ENCODE assay signal across 19 cellular contexts in the genomic region with DNA sequence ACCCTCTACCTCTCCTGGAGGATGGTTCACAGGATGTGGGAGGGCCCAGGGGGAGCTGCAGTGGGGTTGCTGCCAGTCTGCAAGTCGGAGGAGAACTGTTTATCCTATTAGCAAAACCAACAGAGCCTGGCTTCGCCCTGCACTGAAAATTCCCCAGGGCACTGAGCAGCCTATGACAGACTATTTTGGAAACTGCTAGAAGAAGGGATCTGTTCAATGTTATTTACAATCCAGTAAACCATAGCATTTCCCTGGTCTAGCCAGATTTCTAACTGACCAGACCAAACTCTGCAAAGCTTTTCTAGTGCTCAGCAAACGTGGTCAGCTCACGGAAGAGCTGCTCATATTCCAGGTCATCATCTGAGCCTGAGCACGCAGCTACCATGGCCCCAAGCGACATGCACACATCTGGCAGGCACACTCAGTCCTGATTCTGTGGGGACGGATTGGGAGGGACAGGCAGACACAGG.
A peak's percentile ranks its signal among the peaks of the same experiment; 100 is the strongest.
DNase-seq lines count a peak whose midpoint lies in the region; ATAC-seq and TF ChIP-seq lines count a peak whose summit lies in the region.
"Had no signal": no experiment of that assay in that cellular context is flagged by ENCODE, and none has a peak within 500 bp of the region (broad histone marks: within the 10 kb centered on the region; RNA-seq: fewer than 3 reads in every experiment).

No MANE protein-coding gene starts in this region.

- H3K9me3 ChIP-seq in right cardiac atrium (ENCODE audit: control insufficient read depth, low read length), result no peaks in the 10 kb centered on the region
- H3K9me3 ChIP-seq in right atrium auricular region, result no peaks in the 10 kb centered on the region
- H3K9me3 ChIP-seq in hepatocyte (ENCODE audit: low read depth), result no peaks in the 10 kb centered on the region
- no peaks in the 10 kb centered on the region for H3K9me3 ChIP-seq in aorta (ENCODE audit: control insufficient read depth, low read length)
- H3K9me3 ChIP-seq: MG63, uterus had no signal

- H3K4me1 ChIP-seq in right cardiac atrium (ENCODE audit: control insufficient read depth, insufficient read depth, low read length), result peaks cover 3% of the 10 kb centered on the region
- H3K4me1 ChIP-seq in right atrium auricular region, result no peaks in the 10 kb centered on the region
- H3K4me1 ChIP-seq in hepatocyte (ENCODE audit: insufficient read depth), result peaks cover 5% of the 10 kb centered on the region
- H3K4me1 ChIP-seq in aorta (ENCODE audit: control insufficient read depth in 1 of 2, insufficient read depth in 2 of 2, low read length in 2 of 2), result no peaks in the 10 kb centered on the region
- H3K4me1 ChIP-seq: uterus had no signal

- no peaks in the 10 kb centered on the region for H3K79me2 ChIP-seq in hepatocyte

- H3K36me3 Mint-ChIP-seq in WTC11, result no peaks in the 10 kb centered on the region
- H3K36me3 Mint-ChIP-seq: CD8-positive, alpha-beta memory T cell had no signal

- H3K4me3 Mint-ChIP-seq in WTC11, result no peak overlapping the region
- H3K4me3 Mint-ChIP-seq: CD8-positive, alpha-beta memory T cell had no signal

- H3K27ac ChIP-seq in right cardiac atrium (ENCODE audit: low read length) (no peak overlapping the region), right atrium auricular region (no peak overlapping the region), hepatocyte (no peak overlapping the region), aorta (ENCODE audit: low read depth in 1 of 2, low read length in 2 of 2) (peak overlapping the region in 1 of 2 donors; percentile 89)
- H3K27ac ChIP-seq: uterus had no signal

- POLR2A ChIA-PET in WTC11 (lab: Charles Lee), result no interaction called here

- H2AFZ ChIP-seq in hepatocyte, result no peak overlapping the region

- intact Hi-C loops in right cardiac atrium (cut with DNase I) (no loop called here), aorta (cut with DNase I) (no loop called here)

- CTCF ChIA-PET in WTC11 (lab: Charles Lee), result interaction anchor here (1.6 kb wide), 1 partner anchor 62 kb away, joined by 6 read pairs; no protein-coding TSS in a partner anchor

- ATAC-seq in right cardiac atrium (peak in 1 of 2 donors; percentile 44), WTC11 (peak; percentile 77), aorta (ENCODE audit: low FRiP score) (peak; percentile 36), HG03139 (IDR thresholded peaks at IDR 0.05; ENCODE audit: unreplicated experiment) (no peak)
- ATAC-seq: left colon, Panc1 had no signal

- WGBS in right cardiac atrium, result 43% methylated on average over 7 of the region's 7 CpGs
- 50% methylated on average over 7 of the region's 7 CpGs for WGBS in hepatocyte (ENCODE audit: low lambda C conversion rate, missing lambda C conversion rate)
- 3 to 5% methylated on average over 7 of the region's 7 CpGs for WGBS in aorta, 2 donors

- peaks cover 6% of the 10 kb centered on the region for H3K4me1 Mint-ChIP-seq in WTC11
- H3K4me1 Mint-ChIP-seq: CD8-positive, alpha-beta memory T cell had no signal

- H3K9me3 Mint-ChIP-seq in WTC11, result no peaks in the 10 kb centered on the region; the same call in 1 of the 2 replicates

- H3K36me3 ChIP-seq in right atrium auricular region (no peaks in the 10 kb centered on the region), hepatocyte (replicated peaks; ENCODE audit: insufficient read depth, low read depth) (no peaks in the 10 kb centered on the region), aorta (ENCODE audit: control insufficient read depth in 1 of 2, insufficient read depth in 2 of 2, low read length in 1 of 2) (no peaks in the 10 kb centered on the region)
- H3K36me3 ChIP-seq: MG63, uterus had no signal

- H3K27ac Mint-ChIP-seq in WTC11, result 0 out of 2 replicates have a peak overlapping the region, but pooled peaks have one; percentile 38
- H3K27ac Mint-ChIP-seq: CD8-positive, alpha-beta memory T cell had no signal

- no peaks in the 10 kb centered on the region for H4K20me1 ChIP-seq in hepatocyte (ENCODE audit: insufficient read depth, poor library complexity, severe bottlenecking)

- no peaks in the 10 kb centered on the region for H3K9me2 ChIP-seq in hepatocyte (replicated peaks; ENCODE audit: insufficient read depth)

- peak in 2 of 3 donors; percentile 56 to 62 for DNase-seq in right cardiac atrium
- DNase-seq in right atrium auricular region (ENCODE audit: low spot score), result no peak
- DNase-seq in WTC11 (ENCODE audit: low spot score), result peak; percentile 11
- DNase-seq in hepatocyte (ENCODE audit: low spot score), result no peak
- DNase-seq in aorta, result peak in 1 of 2 donors; percentile 47
- DNase-seq in HUDEP-2 (lab: John Stamatoyannopoulos, UW; ENCODE audit: unreplicated experiment in 76 of 76), result no peak
- no peak for DNase-seq in stimulated activated CD4-positive, alpha-beta T cell treated with anti-CD3 and anti-CD28 coated beads, Interleukin-4, amount 100 ng/mL, for 24 hours
- DNase-seq: anterior cingulate cortex; CD8-positive, alpha-beta memory T cell; DND-41; GOT3; IMR-90; left colon; MG63; NCI-H526; nucleus accumbens; uterus had no signal

- H3K27me3 Mint-ChIP-seq in WTC11 (ENCODE audit: low read depth), result no peaks in the 10 kb centered on the region

- H3K4me3 ChIP-seq in right cardiac atrium (ENCODE audit: low read length) (no peak overlapping the region), right atrium auricular region (no peak overlapping the region), hepatocyte (no peak overlapping the region), aorta (ENCODE audit: low read length in 2 of 2) (no peak overlapping the region)
- H3K4me3 ChIP-seq: MG63, uterus had no signal

- H3K27me3 ChIP-seq in right cardiac atrium (ENCODE audit: control insufficient read depth, insufficient read depth) (no peaks in the 10 kb centered on the region), right atrium auricular region (no peaks in the 10 kb centered on the region), hepatocyte (no peaks in the 10 kb centered on the region), aorta (ENCODE audit: control insufficient read depth in 1 of 2, insufficient read depth in 2 of 2, low read length in 1 of 2) (no peaks in the 10 kb centered on the region)
- H3K27me3 ChIP-seq: MG63, uterus had no signal

- H3K4me2 ChIP-seq in hepatocyte, result peak overlapping the region; percentile 13

- TF ChIP-seq CTCF in right atrium auricular region (IDR thresholded peaks at IDR 0.05) (no peak), WTC11 (IDR thresholded peaks at IDR 0.05) (no peak), hepatocyte (IDR thresholded peaks at IDR 0.05; ENCODE audit: poor library complexity) (no peak)

TF ChIP-seq in WTC11, 78 proteins besides CTCF, POLR2A, EP300 and RAD21 (continues in another document):
- TF ChIP-seq OVOL2 (CRISPR knock-in tag; IDR thresholded peaks at IDR 0.05; ENCODE audit: borderline replicate concordance) (no peak), CREB1 (CRISPR knock-in tag; IDR thresholded peaks at IDR 0.05) (no peak), ATF1 (CRISPR knock-in tag; IDR thresholded peaks at IDR 0.05) (no peak), GRHL2 (CRISPR knock-in tag; IDR thresholded peaks at IDR 0.05; ENCODE audit: insufficient replicate concordance, severe bottlenecking) (no peak), GABPB1 (CRISPR knock-in tag; IDR thresholded peaks at IDR 0.05) (no peak), ZBTB21 (CRISPR knock-in tag; IDR thresholded peaks at IDR 0.05; ENCODE audit: borderline replicate concordance) (no peak), TEAD4 (CRISPR knock-in tag; IDR thresholded peaks at IDR 0.05) (no peak)
- TF ChIP-seq, protein P1, sequence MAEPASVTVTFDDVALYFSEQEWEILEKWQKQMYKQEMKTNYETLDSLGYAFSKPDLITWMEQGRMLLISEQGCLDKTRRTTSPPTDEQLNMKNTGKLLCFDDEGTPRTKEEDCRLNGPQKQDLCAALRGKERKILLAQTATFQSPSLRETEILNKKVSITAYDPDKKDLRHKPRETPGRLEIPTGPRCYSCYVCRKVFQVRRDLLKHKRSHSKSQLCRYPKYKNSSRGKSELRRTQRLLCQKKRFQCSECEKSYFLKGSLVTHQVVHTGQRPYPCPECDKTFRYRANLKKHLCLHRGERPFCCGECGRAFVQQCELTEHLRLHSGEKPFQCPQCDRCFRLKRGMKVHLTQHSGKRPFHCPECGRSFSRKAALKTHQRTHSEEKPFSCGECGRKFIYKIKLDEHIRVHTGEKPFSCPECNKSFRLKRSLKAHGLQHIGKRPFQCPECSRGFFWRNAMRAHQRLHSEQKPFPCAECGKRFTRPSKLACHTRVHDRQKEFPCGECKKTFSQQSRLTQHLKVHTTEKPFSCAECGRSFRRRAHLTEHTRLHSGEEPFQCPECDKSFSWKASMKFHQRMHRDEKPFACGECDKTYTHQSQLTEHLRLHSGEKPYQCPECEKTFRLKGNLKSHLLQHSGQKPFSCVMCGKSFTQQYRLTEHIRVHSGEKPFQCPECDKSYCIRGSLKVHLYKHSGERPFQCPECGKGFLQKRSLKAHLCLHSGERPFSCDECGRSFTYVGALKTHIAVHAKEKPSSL (CRISPR knock-in tag; conservative IDR thresholded peaks at IDR 0.05), result no peak
- TF ChIP-seq, protein P2, sequence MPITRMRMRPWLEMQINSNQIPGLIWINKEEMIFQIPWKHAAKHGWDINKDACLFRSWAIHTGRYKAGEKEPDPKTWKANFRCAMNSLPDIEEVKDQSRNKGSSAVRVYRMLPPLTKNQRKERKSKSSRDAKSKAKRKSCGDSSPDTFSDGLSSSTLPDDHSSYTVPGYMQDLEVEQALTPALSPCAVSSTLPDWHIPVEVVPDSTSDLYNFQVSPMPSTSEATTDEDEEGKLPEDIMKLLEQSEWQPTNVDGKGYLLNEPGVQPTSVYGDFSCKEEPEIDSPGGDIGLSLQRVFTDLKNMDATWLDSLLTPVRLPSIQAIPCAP (CRISPR knock-in tag; IDR thresholded peaks at IDR 0.05), result no peak
- TF ChIP-seq, protein P3, sequence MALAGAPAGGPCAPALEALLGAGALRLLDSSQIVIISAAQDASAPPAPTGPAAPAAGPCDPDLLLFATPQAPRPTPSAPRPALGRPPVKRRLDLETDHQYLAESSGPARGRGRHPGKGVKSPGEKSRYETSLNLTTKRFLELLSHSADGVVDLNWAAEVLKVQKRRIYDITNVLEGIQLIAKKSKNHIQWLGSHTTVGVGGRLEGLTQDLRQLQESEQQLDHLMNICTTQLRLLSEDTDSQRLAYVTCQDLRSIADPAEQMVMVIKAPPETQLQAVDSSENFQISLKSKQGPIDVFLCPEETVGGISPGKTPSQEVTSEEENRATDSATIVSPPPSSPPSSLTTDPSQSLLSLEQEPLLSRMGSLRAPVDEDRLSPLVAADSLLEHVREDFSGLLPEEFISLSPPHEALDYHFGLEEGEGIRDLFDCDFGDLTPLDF (CRISPR knock-in tag; IDR thresholded peaks at IDR 0.05), result no peak
- TF ChIP-seq, protein P4, sequence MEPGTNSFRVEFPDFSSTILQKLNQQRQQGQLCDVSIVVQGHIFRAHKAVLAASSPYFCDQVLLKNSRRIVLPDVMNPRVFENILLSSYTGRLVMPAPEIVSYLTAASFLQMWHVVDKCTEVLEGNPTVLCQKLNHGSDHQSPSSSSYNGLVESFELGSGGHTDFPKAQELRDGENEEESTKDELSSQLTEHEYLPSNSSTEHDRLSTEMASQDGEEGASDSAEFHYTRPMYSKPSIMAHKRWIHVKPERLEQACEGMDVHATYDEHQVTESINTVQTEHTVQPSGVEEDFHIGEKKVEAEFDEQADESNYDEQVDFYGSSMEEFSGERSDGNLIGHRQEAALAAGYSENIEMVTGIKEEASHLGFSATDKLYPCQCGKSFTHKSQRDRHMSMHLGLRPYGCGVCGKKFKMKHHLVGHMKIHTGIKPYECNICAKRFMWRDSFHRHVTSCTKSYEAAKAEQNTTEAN (CRISPR knock-in tag; IDR thresholded peaks at IDR 0.05), result no peak

Comparison
In these comparisons a context has a peak if more than half of its experiments do, and no peak if none do; other contexts are left out.
1. DNase-seq: peak in right cardiac atrium (2 of 3) and WTC11 (single experiment); none in right atrium auricular region (single experiment), hepatocyte (single experiment), HUDEP-2 (0 of 76) and stimulated activated CD4-positive, alpha-beta T cell treated with anti-CD3 and anti-CD28 coated beads, Interleukin-4, amount 100 ng/mL, for 24 hours (single experiment).